Comparison of ENCODE assay signal across 30 cellular contexts in the genomic region with DNA sequence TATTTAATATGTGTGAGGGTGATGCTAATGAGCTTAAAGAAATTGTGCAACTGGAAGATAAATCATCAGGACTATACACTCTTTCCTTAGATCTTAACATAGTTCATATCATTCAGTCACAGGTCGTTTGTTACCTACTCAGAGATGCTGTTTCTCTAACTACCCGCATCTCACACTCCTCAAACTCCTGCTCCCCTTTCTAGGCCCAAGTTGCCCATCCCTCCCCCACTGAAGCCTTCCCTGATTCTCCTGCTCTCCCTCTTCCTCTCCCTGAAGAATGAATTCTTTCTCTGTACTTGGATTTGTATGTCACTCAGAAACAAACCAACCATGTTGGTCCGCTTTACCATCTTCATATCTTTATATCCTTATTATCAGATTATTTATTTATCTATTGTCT. TPM values are rescaled to one million over a fixed set of nuclear protein-coding genes. Genes with fewer than 3 reads are reported as not detected.
DNase-seq lines count a peak whose midpoint lies in the region; ATAC-seq and TF ChIP-seq lines count a peak whose summit lies in the region.
"Had no signal": no experiment of that assay in that cellular context is flagged by ENCODE, and none has a peak within 500 bp of the region (broad histone marks: within the 10 kb centered on the region; RNA-seq: fewer than 3 reads in every experiment).

No MANE protein-coding gene starts in this region.

- no peak overlapping the region for H3K4me3 Mint-ChIP-seq in activated T-cell treated with anti-CD3 and anti-CD28 coated beads, Interleukin-2, amount 50 U/mL, for 72 hours
- no peak overlapping the region for H3K4me3 Mint-ChIP-seq in activated T-cell treated with anti-CD3 and anti-CD28 coated beads, Interleukin-2, amount 50 U/mL, for 4 hours
- no peak overlapping the region for H3K4me3 Mint-ChIP-seq in chondrocyte (ENCODE audit: unreplicated experiment)
- H3K4me3 Mint-ChIP-seq: activated CD4-positive, alpha-beta T cell treated with anti-CD3 and anti-CD28 coated beads, Interleukin-2, amount 10 ng/mL, durations not matched to agents 24 days and 14 days; stimulated activated effector memory CD8-positive, alpha-beta T cell treated with anti-CD3 and anti-CD28 coated beads, Interleukin-12 subunit alpha, Interleukin-12 subunit beta, amount 100 ng/mL, for 72 hours had no signal

- H4K8ac ChIP-seq in IMR-90 (ENCODE audit: low read depth in 2 of 2, low read length in 2 of 2): no peak overlapping the region

- no peak for TF ChIP-seq RAD21 in IMR-90 (IDR thresholded peaks at IDR 0.05; ENCODE audit: low read length)

- H3K4ac ChIP-seq in IMR-90 (ENCODE audit: low read depth, low read length): no peak overlapping the region

- H3K27ac ChIP-seq in IMR-90 (ENCODE audit: insufficient read depth, low read length) (no peak overlapping the region), psoas muscle (peak overlapping the region; percentile 99), sigmoid colon (peak overlapping the region in 1 of 4 donors; percentile 50)
- H3K27ac ChIP-seq: 22Rv1; BLaER1 treated with 17β-estradiol and CSF1 and Interleukin-3, amounts not matched to agents 10 nM and 100 nM; right lobe of liver; upper lobe of right lung had no signal

- H2BK20ac ChIP-seq in IMR-90 (ENCODE audit: low read depth, low read length): no peak overlapping the region

- CTCF ChIA-PET in IMR-90 (lab: Yijun Ruan, JAX): interaction anchor here (1.4 to 1.5 kb wide), 2 partner anchors 9 kb away, joined by 3 to 5 read pairs; no protein-coding TSS in a partner anchor

- TF ChIP-seq CTCF in IMR-90 (conservative IDR thresholded peaks at IDR 0.05; ENCODE audit: low read depth, low read length): no peak
- no peak for TF ChIP-seq CTCF in chondrocyte (IDR thresholded peaks at IDR 0.05)
- TF ChIP-seq CTCF in psoas muscle (IDR thresholded peaks at IDR 0.05): no peak
- TF ChIP-seq CTCF in sigmoid colon (IDR thresholded peaks at IDR 0.05): no peak

- H4K91ac ChIP-seq in IMR-90 (ENCODE audit: insufficient read depth, low read depth, low read length): no peak overlapping the region

- H3K9me3 ChIP-seq in IMR-90 (ENCODE audit: control insufficient read depth, insufficient read depth, low read length) (no peaks in the 10 kb centered on the region), psoas muscle (no peaks in the 10 kb centered on the region), sigmoid colon (no peaks in the 10 kb centered on the region)
- H3K9me3 ChIP-seq: BLaER1 treated with 17β-estradiol and CSF1 and Interleukin-3, amounts not matched to agents 10 nM and 100 nM; right lobe of liver; upper lobe of right lung had no signal

- in situ Hi-C loops in IMR-90 (cut with MboI; ENCODE audit: low sequenced_read_pairs): loop anchor here (25.0 kb wide), 1 partner anchor 1001 kb away; the partner anchor contains the start of gene ZNHIT6

- no peak for DNase-seq in activated T-cell treated with anti-CD3 and anti-CD28 coated beads, Interleukin-2, amount 50 U/mL, for 72 hours
- no peak for DNase-seq in activated T-cell treated with anti-CD3 and anti-CD28 coated beads, Interleukin-2, amount 50 U/mL, for 4 hours
- DNase-seq in IMR-90 (no peak), chondrocyte (ENCODE audit: low spot score) (no peak), psoas muscle (no peak), sigmoid colon (no peak), midbrain (lab: John Stamatoyannopoulos, UW) (no peak), HUDEP-2 (lab: John Stamatoyannopoulos, UW; ENCODE audit: unreplicated experiment in 76 of 76) (no peak)
- DNase-seq: activated CD4-positive, alpha-beta T cell treated with anti-CD3 and anti-CD28 coated beads, Interleukin-2, amount 10 ng/mL, durations not matched to agents 24 days and 14 days; activated CD8-positive, alpha-beta memory T cell treated with anti-CD3 and anti-CD28 coated beads for 24 hours; activated effector memory CD4-positive, alpha-beta T cell treated with Interleukin-2 at 50 U/mL for 16 hours; activated T-cell treated with anti-CD3 and anti-CD28 coated beads for 4 hours; dermis blood vessel endothelial cell; DND-41; GF-D8; hippocampal formation; immature natural killer cell; Kasumi-1; left colon; NCI-H1436 treated with DMSO at 0.1 percent for 48 hours; NCI-H2081 treated with DMSO at 0.1 percent for 48 hours; NCI-H345; posterior cingulate gyrus; right lobe of liver; SIG-M5; upper lobe of right lung had no signal

- H4K20me1 ChIP-seq in IMR-90 (ENCODE audit: insufficient read depth, low read length): peaks cover 67% of the 10 kb centered on the region

- H3K27me3 Mint-ChIP-seq in activated T-cell treated with anti-CD3 and anti-CD28 coated beads, Interleukin-2, amount 50 U/mL, for 72 hours (ENCODE audit: low read depth): no peaks in the 10 kb centered on the region
- no peaks in the 10 kb centered on the region for H3K27me3 Mint-ChIP-seq in activated T-cell treated with anti-CD3 and anti-CD28 coated beads, Interleukin-2, amount 50 U/mL, for 4 hours (ENCODE audit: low read depth)
- no peaks in the 10 kb centered on the region for H3K27me3 Mint-ChIP-seq in chondrocyte (ENCODE audit: low read depth)
- H3K27me3 Mint-ChIP-seq: activated CD4-positive, alpha-beta T cell treated with anti-CD3 and anti-CD28 coated beads, Interleukin-2, amount 10 ng/mL, durations not matched to agents 24 days and 14 days had no signal

- no peak for ATAC-seq in activated T-cell treated with anti-CD3 and anti-CD28 coated beads, Interleukin-2, amount 50 U/mL, for 72 hours (replicated peaks in 1 of 2)
- no peak for ATAC-seq in activated T-cell treated with anti-CD3 and anti-CD28 coated beads, Interleukin-2, amount 50 U/mL, for 4 hours
- ATAC-seq in IMR-90 (ENCODE audit: low read depth): no peak
- no peak for ATAC-seq in psoas muscle
- ATAC-seq: HCT116; stimulated activated effector memory CD8-positive, alpha-beta T cell treated with anti-CD3 and anti-CD28 coated beads, Interleukin-12 subunit alpha, Interleukin-12 subunit beta, amount 100 ng/mL, for 72 hours had no signal

- peak overlapping the region; percentile 52; the same call in 1 of the 2 replicates for H3K23ac ChIP-seq in IMR-90 (ENCODE audit: low read depth, low read length)

- H2BK5ac ChIP-seq in IMR-90 (ENCODE audit: low read depth, low read length, poor library complexity, severe bottlenecking): no peak overlapping the region

- H3K18ac ChIP-seq in IMR-90 (ENCODE audit: low read depth, low read length): no peak overlapping the region

- H3K4me3 ChIP-seq in IMR-90 (ENCODE audit: insufficient read depth, low read depth, low read length) (no peak overlapping the region), psoas muscle (peak overlapping the region; percentile 33), sigmoid colon (no peak overlapping the region)
- H3K4me3 ChIP-seq: BLaER1 treated with 17β-estradiol and CSF1 and Interleukin-3, amounts not matched to agents 10 nM and 100 nM; right lobe of liver; upper lobe of right lung had no signal

- no peak overlapping the region for H2AK5ac ChIP-seq in IMR-90 (ENCODE audit: low read depth, low read length)

- H4K5ac ChIP-seq in IMR-90 (ENCODE audit: low read depth, low read length): no peak overlapping the region

- peaks cover 2 to 4% of the 10 kb centered on the region in 2 donors for H3K36me3 Mint-ChIP-seq in activated T-cell treated with anti-CD3 and anti-CD28 coated beads, Interleukin-2, amount 50 U/mL, for 72 hours (ENCODE audit: insufficient read depth in 2 of 2)
- peaks cover 3% of the 10 kb centered on the region for H3K36me3 Mint-ChIP-seq in activated T-cell treated with anti-CD3 and anti-CD28 coated beads, Interleukin-2, amount 50 U/mL, for 4 hours (ENCODE audit: insufficient read depth)
- H3K36me3 Mint-ChIP-seq in chondrocyte (ENCODE audit: low read depth): peaks cover 2% of the 10 kb centered on the region

- peak overlapping the region; percentile 60 for H3K27ac Mint-ChIP-seq in activated T-cell treated with anti-CD3 and anti-CD28 coated beads, Interleukin-2, amount 50 U/mL, for 72 hours
- H3K27ac Mint-ChIP-seq in chondrocyte (ENCODE audit: unreplicated experiment): peak overlapping the region; percentile 49
- H3K27ac Mint-ChIP-seq: activated CD4-positive, alpha-beta T cell treated with anti-CD3 and anti-CD28 coated beads, Interleukin-2, amount 10 ng/mL, durations not matched to agents 24 days and 14 days; stimulated activated effector memory CD8-positive, alpha-beta T cell treated with anti-CD3 and anti-CD28 coated beads, Interleukin-12 subunit alpha, Interleukin-12 subunit beta, amount 100 ng/mL, for 72 hours had no signal

- dilution Hi-C loops in IMR-90 (cut with HindIII; ENCODE audit: low sequenced_read_pairs, unreplicated experiment): no loop called here

- H3K27me3 ChIP-seq in IMR-90 (ENCODE audit: control insufficient read depth, insufficient read depth, low read length): no peaks in the 10 kb centered on the region
- no peaks in the 10 kb centered on the region for H3K27me3 ChIP-seq in psoas muscle (ENCODE audit: insufficient read depth in 3 of 3, low read length in 2 of 3)
- H3K27me3 ChIP-seq in sigmoid colon: no peaks in the 10 kb centered on the region
- H3K27me3 ChIP-seq: BLaER1 treated with 17β-estradiol and CSF1 and Interleukin-3, amounts not matched to agents 10 nM and 100 nM; right lobe of liver; upper lobe of right lung had no signal

- no peaks in the 10 kb centered on the region for H3K9me3 Mint-ChIP-seq in activated T-cell treated with anti-CD3 and anti-CD28 coated beads, Interleukin-2, amount 50 U/mL, for 72 hours
- H3K9me3 Mint-ChIP-seq in activated T-cell treated with anti-CD3 and anti-CD28 coated beads, Interleukin-2, amount 50 U/mL, for 4 hours: no peaks in the 10 kb centered on the region
- no peaks in the 10 kb centered on the region for H3K9me3 Mint-ChIP-seq in chondrocyte (ENCODE audit: low read depth)
- H3K9me3 Mint-ChIP-seq: activated CD4-positive, alpha-beta T cell treated with anti-CD3 and anti-CD28 coated beads, Interleukin-2, amount 10 ng/mL, durations not matched to agents 24 days and 14 days; immature natural killer cell; stimulated activated effector memory CD8-positive, alpha-beta T cell treated with anti-CD3 and anti-CD28 coated beads, Interleukin-12 subunit alpha, Interleukin-12 subunit beta, amount 100 ng/mL, for 72 hours had no signal

- no peak overlapping the region for H3K4me2 ChIP-seq in IMR-90 (ENCODE audit: low read depth, low read length)

- H3K9me1 ChIP-seq in IMR-90 (ENCODE audit: insufficient read depth, low read length): no peaks in the 10 kb centered on the region

- H2BK15ac ChIP-seq in IMR-90 (ENCODE audit: low read depth, low read length): no peak overlapping the region

- peaks cover 7% of the 10 kb centered on the region for H3K4me1 ChIP-seq in IMR-90 (ENCODE audit: control insufficient read depth, insufficient read depth, low read length)
- H3K4me1 ChIP-seq in psoas muscle: peaks cover 97% of the 10 kb centered on the region
- H3K4me1 ChIP-seq in sigmoid colon: peaks cover 0 to 77% (median 47%) of the 10 kb centered on the region in 4 donors

- H2AFZ ChIP-seq in IMR-90 (replicated peaks; ENCODE audit: low read length, poor library complexity): no peak overlapping the region

- no peak overlapping the region for H2AK9ac ChIP-seq in IMR-90 (replicated peaks; ENCODE audit: low read depth, low read length, poor library complexity)

- BruUV-seq in IMR-90 (replicated peaks; lab: Mats Ljungman, UMichigan): no TSS peak

- no peak overlapping the region for H3K56ac ChIP-seq in IMR-90 (ENCODE audit: extremely low read depth, insufficient read depth, low read length)

- no peak for TF ChIP-seq POLR2A in IMR-90 (IDR thresholded peaks at IDR 0.05; ENCODE audit: low read depth, low read length)
- TF ChIP-seq POLR2A in sigmoid colon (IDR thresholded peaks at IDR 0.05): no peak

- H3K4me1 Mint-ChIP-seq in activated T-cell treated with anti-CD3 and anti-CD28 coated beads, Interleukin-2, amount 50 U/mL, for 72 hours (ENCODE audit: low read depth): peaks cover 43% of the 10 kb centered on the region
- peaks cover 52% of the 10 kb centered on the region for H3K4me1 Mint-ChIP-seq in activated T-cell treated with anti-CD3 and anti-CD28 coated beads, Interleukin-2, amount 50 U/mL, for 4 hours (ENCODE audit: low read depth)
- H3K4me1 Mint-ChIP-seq in chondrocyte (ENCODE audit: low read depth): peaks cover 55% of the 10 kb centered on the region

- POLR2A ChIA-PET in IMR-90 (lab: Charles Lee; ENCODE audit: unreplicated experiment): interaction anchor here (0.5 kb wide), 1 partner anchor 9 kb away, joined by 3 read pairs; the partner anchor contains the start of gene SH3GLB1

- H2BK120ac ChIP-seq in IMR-90 (ENCODE audit: low read depth, low read length): no peak overlapping the region

- H3K79me1 ChIP-seq in IMR-90 (ENCODE audit: low read depth in 1 of 2, low read length in 2 of 2): peaks cover 0 to 35% of the 10 kb centered on the region in 2 experiments; a peak in 3 of 4 replicates

- H3K36me3 ChIP-seq in IMR-90 (ENCODE audit: control insufficient read depth, insufficient read depth, low read length): peaks cover 9% of the 10 kb centered on the region; the same call in 1 of the 2 replicates
- H3K36me3 ChIP-seq in psoas muscle (ENCODE audit: insufficient read depth in 1 of 2, low read depth in 1 of 2): peaks cover 0 to 27% of the 10 kb centered on the region in 2 donors
- H3K36me3 ChIP-seq in sigmoid colon: peaks cover 0 to 10% (median 0%) of the 10 kb centered on the region in 4 donors

- TF ChIP-seq EP300 in sigmoid colon (IDR thresholded peaks at IDR 0.05): no peak

- no peak overlapping the region; the same call in 1 of the 2 replicates for H3K14ac ChIP-seq in IMR-90 (replicated peaks; ENCODE audit: low read depth, low read length)

- intact Hi-C loops in IMR-90 (cut with micrococcal nuclease) (no loop called here), psoas muscle (cut with DNase I) (no loop called here), sigmoid colon (cut with DNase I) (no loop called here)

- WGBS in IMR-90 (ENCODE audit: extremely low coverage in 2 of 2, insufficient read length in 1 of 2), 2 experiments: no CpG with 5 or more reads among the region's 3 CpGs
- 63 to 77% (median 71%) methylated on average over 3 of the region's 3 CpGs for WGBS in psoas muscle, 3 donors
- WGBS in sigmoid colon, 2 donors: 86 to 87% methylated on average over 3 of the region's 3 CpGs

- no peak overlapping the region for H3K9ac ChIP-seq in IMR-90 (ENCODE audit: low read depth, low read length)

RNA-seq across cellular contexts. Expression of gene SH3GLB1, which starts 9.1 kb away (rescaled TPM):
- 10 to 100 TPM; 74.3 to 77.9 TPM for total RNA-seq in activated T-cell treated with anti-CD3 and anti-CD28 coated beads, Interleukin-2, amount 50 U/mL, for 72 hours
- total RNA-seq in activated T-cell treated with anti-CD3 and anti-CD28 coated beads, Interleukin-2, amount 50 U/mL, for 4 hours: 10 to 100 TPM; 40.8 to 51.1 (median 42.1) TPM
- total RNA-seq in IMR-90 (2012; rRNA removed) (22.2 and 30.3 TPM in 2 replicates), chondrocyte (118 to 135 TPM (median 133 TPM) in 3 replicates), psoas muscle (100 to 1,000 TPM; 158 to 315 (median 198) TPM), sigmoid colon (10 to 100 TPM; 50.8 to 67.0 (median 56.7) TPM)
- polyA plus RNA-seq in IMR-90 (2012; rRNA removed) (25.1 and 36.5 TPM in 2 replicates), psoas muscle (100 to 1,000 TPM in 1 of 3 donors, 10 to 100 TPM in 2; 68.8 to 124 (median 81.4) TPM), sigmoid colon (10 to 100 TPM; 47.3 to 91.8 (median 79.9) TPM)
- polyA plus RNA-seq in IMR-90 (2012; cell fraction: cytosol; rRNA removed): 5.0 and 6.2 TPM in 2 replicates
- polyA plus RNA-seq in IMR-90 (2012; cell fraction: nucleus; rRNA removed; ENCODE audit: low replicate concordance): 3.9 and 33.3 TPM in 2 replicates
